In genomic region chr7:1368682-1369571, GRCh38 we compare ENCODE assay signal across 8 cellular contexts.
DNase-seq lines count a peak whose midpoint lies in the region; ATAC-seq and TF ChIP-seq lines count a peak whose summit lies in the region.

No MANE protein-coding gene starts in this region.

- no peak overlapping the region for H3K4me3 ChIP-seq in LNCaP clone FGC (ENCODE audit: low read depth, low read length)

- ATAC-seq in GM21367 (IDR thresholded peaks at IDR 0.05; ENCODE audit: unreplicated experiment) (no peak), HG02981 (IDR thresholded peaks at IDR 0.05; ENCODE audit: unreplicated experiment) (no peak)

- peak; percentile 38 for DNase-seq in EL
- no peak for DNase-seq in LNCaP clone FGC (ENCODE audit: low read depth)
- peak; percentile 65 for DNase-seq in activated CD4-positive, alpha-beta T cell treated with anti-CD3 and anti-CD28 coated beads for 48 hours
- DNase-seq in kidney tubule cell (ENCODE audit: low spot score): peak; percentile 1
- DNase-seq in NCI-H2081 treated with DMSO at 0.1 percent for 48 hours (lab: John Stamatoyannopoulos, UW): no peak
- DNase-seq in cortex of kidney (lab: John Stamatoyannopoulos, UW): no peak

- TF ChIP-seq CTCF in LNCaP clone FGC (IDR thresholded peaks at IDR 0.05; ENCODE audit: control insufficient read depth, extremely low read depth, insufficient read depth): 0 out of 2 replicates have a peak, but pooled peaks have one; percentile 33

Comparison
In these comparisons a context has a peak if more than half of its experiments do, and no peak if none do; other contexts are left out.
1. DNase-seq: peak in EL (single experiment), activated CD4-positive, alpha-beta T cell treated with anti-CD3 and anti-CD28 coated beads for 48 hours (single experiment) and kidney tubule cell (single experiment); none in LNCaP clone FGC (single experiment), NCI-H2081 treated with DMSO at 0.1 percent for 48 hours (single experiment) and cortex of kidney (single experiment).